1 cellular context compared by ENCODE assay signal in genomic region chr13:107937841-107938240, GRCh38.
TF ChIP-seq lines count a peak whose summit lies in the region.

No MANE protein-coding gene starts in this region.

TF ChIP-seq in IMR-90, 13 proteins besides CTCF, POLR2A, EP300 and RAD21 (continued from another document):
- TF ChIP-seq USF2 (IDR thresholded peaks at IDR 0.05; ENCODE audit: low read depth, low read length) (no peak), CHD1 (IDR thresholded peaks at IDR 0.05; ENCODE audit: low read depth, low read length) (no peak), FOS (IDR thresholded peaks at IDR 0.05; ENCODE audit: low read depth, low read length) (no peak), SMC3 (IDR thresholded peaks at IDR 0.05; ENCODE audit: low read depth, low read length) (no peak), RFX5 (IDR thresholded peaks at IDR 0.05; ENCODE audit: low read depth, low read length) (no peak), CEBPB (IDR thresholded peaks at IDR 0.05; ENCODE audit: low read depth, low read length) (no peak)
